ENCODE assay signal across 12 cellular contexts in genomic region chr12:96239711-96240234, GRCh38. TPM values are rescaled to one million over a fixed set of nuclear protein-coding genes. Genes with fewer than 3 reads are reported as not detected.
DNase-seq lines count a peak whose midpoint lies in the region; ATAC-seq and TF ChIP-seq lines count a peak whose summit lies in the region.
"Had no signal": no experiment of that assay in that cellular context is flagged by ENCODE, and none has a peak within 500 bp of the region (broad histone marks: within the 10 kb centered on the region; RNA-seq: fewer than 3 reads in every experiment).

No MANE protein-coding gene starts in this region.

- H3K4me2 ChIP-seq in SK-N-SH, result peak overlapping the region; percentile 58
- no peak overlapping the region for H3K4me2 ChIP-seq in MM.1S (ENCODE audit: low read depth, low read length)
- H3K4me2 ChIP-seq: BLaER1 had no signal

- H3K9me3 ChIP-seq in SK-N-SH (no peaks in the 10 kb centered on the region), MM.1S (replicated peaks; ENCODE audit: insufficient read depth, low read length) (no peaks in the 10 kb centered on the region), prostate gland (no peaks in the 10 kb centered on the region)
- H3K9me3 ChIP-seq: BLaER1 had no signal

- intact Hi-C loops in prostate gland (cut with DNase I), result loop anchor here (5.0 kb wide), 1 partner anchor 158 kb away; no protein-coding TSS in a partner anchor

- CTCF ChIA-PET in SK-N-SH (lab: Yijun Ruan, JAX), result interaction anchor here (0.7 to 4.7 kb wide), 9 partner anchors 10 to 277 kb away, joined by 3 to 33 read pairs (median 4); partner anchors contain the start of genes CDK17 and CFAP54

- H3K36me3 Mint-ChIP-seq in naive thymus-derived CD8-positive, alpha-beta T cell, result peaks cover 0 to 5% (median 0%) of the 10 kb centered on the region in 3 donors

- H3K79me2 ChIP-seq in SK-N-SH (ENCODE audit: insufficient read depth) (peaks cover 90% of the 10 kb centered on the region), MM.1S (ENCODE audit: low read length) (peaks cover 95% of the 10 kb centered on the region)

- peaks cover 28 to 85% (median 71%) of the 10 kb centered on the region in 4 donors for H3K4me1 Mint-ChIP-seq in naive thymus-derived CD8-positive, alpha-beta T cell

- H3K9ac ChIP-seq in SK-N-SH (no peak overlapping the region), MM.1S (ENCODE audit: low read length) (no peak overlapping the region)
- H3K9ac ChIP-seq: BLaER1 had no signal

- H2AFZ ChIP-seq in SK-N-SH (ENCODE audit: low read depth) (no peak overlapping the region), MM.1S (ENCODE audit: low read length) (no peak overlapping the region)

- H3K27ac ChIP-seq in SK-N-SH (ENCODE audit: low read depth in 2 of 2, low read length in 1 of 2) (peak overlapping the region; percentile 53 to 95; a peak in 3 of 4 replicates), MM.1S (ENCODE audit: low read length) (no peak overlapping the region), prostate gland (no peak overlapping the region)
- H3K27ac ChIP-seq: BLaER1 had no signal

- peak overlapping the region in 1 of 10 donors; percentile 22 for H3K4me3 Mint-ChIP-seq in naive thymus-derived CD8-positive, alpha-beta T cell
- H3K4me3 Mint-ChIP-seq: neural crest cell; T-helper 1 cell treated with Interleukin-12 subunit alpha and Interleukin-12 subunit beta and Interleukin-4 antibody, amounts not matched to agents 30 μg/mL and 1 μg/mL, for 36 hours had no signal

- H3K27me3 Mint-ChIP-seq in naive thymus-derived CD8-positive, alpha-beta T cell, result no peaks in the 10 kb centered on the region

- peaks cover 33 to 55% of the 10 kb centered on the region in 2 experiments for H3K4me1 ChIP-seq in SK-N-SH (ENCODE audit: control insufficient read depth in 1 of 2, insufficient read depth in 2 of 2, low read depth in 1 of 2, low read length in 1 of 2)
- H3K4me1 ChIP-seq in MM.1S (ENCODE audit: low read length), result no peaks in the 10 kb centered on the region
- H3K4me1 ChIP-seq in prostate gland (replicated peaks), result no peaks in the 10 kb centered on the region

- peak in 1 of 2 experiments; percentile 85; a peak in 3 of 4 replicates for TF ChIP-seq EP300 in SK-N-SH (IDR thresholded peaks at IDR 0.05; ENCODE audit: borderline replicate concordance in 1 of 2, low read depth in 1 of 2, low read length in 1 of 2)

- no peak for TF ChIP-seq POLR2A in prostate gland (IDR thresholded peaks at IDR 0.05)

- TF ChIP-seq RAD21 in SK-N-SH (IDR thresholded peaks at IDR 0.05; ENCODE audit: low read length), result no peak; the same call in none of the 2 replicates

- H3K27me3 ChIP-seq in SK-N-SH (ENCODE audit: insufficient read depth), result no peaks in the 10 kb centered on the region
- no peaks in the 10 kb centered on the region for H3K27me3 ChIP-seq in MM.1S (replicated peaks; ENCODE audit: insufficient read depth, low read length)
- H3K27me3 ChIP-seq in prostate gland (replicated peaks; ENCODE audit: insufficient read depth), result no peaks in the 10 kb centered on the region
- H3K27me3 ChIP-seq: BLaER1 had no signal

- DNase-seq in AG10803 (ENCODE audit: low read depth), result peak; percentile 82
- peak; percentile 91 for DNase-seq in SK-N-SH
- DNase-seq in fibroblast of peridontal ligament (ENCODE audit: extremely low read depth), result peak; percentile 74
- no peak for DNase-seq in naive thymus-derived CD8-positive, alpha-beta T cell
- DNase-seq in MM.1S, result no peak
- DNase-seq in prostate gland (ENCODE audit: low spot score), result no peak
- no peak for DNase-seq in NCI-H345 treated with DMSO at 0.1 percent for 48 hours (lab: John Stamatoyannopoulos, UW; ENCODE audit: unreplicated experiment)
- DNase-seq: NCI-H2227 treated with DMSO at 0.1 percent for 48 hours had no signal

- H3K27ac Mint-ChIP-seq in naive thymus-derived CD8-positive, alpha-beta T cell, result peak overlapping the region in 9 of 10 donors; percentile 27 to 97 (median 77)

- H3K36me3 ChIP-seq in SK-N-SH (replicated peaks in 1 of 2; ENCODE audit: control insufficient read depth in 1 of 2, insufficient read depth in 2 of 2, low read length in 1 of 2), result peaks cover 4 to 14% of the 10 kb centered on the region in 2 experiments
- H3K36me3 ChIP-seq in MM.1S (replicated peaks; ENCODE audit: insufficient read depth, low read length), result no peaks in the 10 kb centered on the region
- no peaks in the 10 kb centered on the region for H3K36me3 ChIP-seq in prostate gland

- TF ChIP-seq CTCF in AG10803 (conservative IDR thresholded peaks at IDR 0.05; ENCODE audit: low read length) (no peak; the same call in 1 of the 2 replicates), SK-N-SH (IDR thresholded peaks at IDR 0.05) (no peak), MM.1S (IDR thresholded peaks at IDR 0.05; ENCODE audit: low read length) (no peak), prostate gland (IDR thresholded peaks at IDR 0.05) (no peak)

- H3K9me3 Mint-ChIP-seq in naive thymus-derived CD8-positive, alpha-beta T cell, result no peaks in the 10 kb centered on the region
- H3K9me3 Mint-ChIP-seq: neural crest cell; T-helper 1 cell treated with Interleukin-12 subunit alpha and Interleukin-12 subunit beta and Interleukin-4 antibody, amounts not matched to agents 30 μg/mL and 1 μg/mL, for 36 hours had no signal

- H3K9me2 ChIP-seq in SK-N-SH, result no peaks in the 10 kb centered on the region
- H3K9me2 ChIP-seq in MM.1S (replicated peaks; ENCODE audit: insufficient read depth, low read length), result no peaks in the 10 kb centered on the region

- H4K20me1 ChIP-seq in SK-N-SH (ENCODE audit: insufficient read depth), result peaks cover 87% of the 10 kb centered on the region
- peaks cover 17% of the 10 kb centered on the region for H4K20me1 ChIP-seq in MM.1S (ENCODE audit: insufficient read depth, low read length)

- no peak for ATAC-seq in naive thymus-derived CD8-positive, alpha-beta T cell
- ATAC-seq in GM18909 (IDR thresholded peaks at IDR 0.05; ENCODE audit: poor library complexity, unreplicated experiment), result no peak

- 23% methylated on average over 8 of the region's 14 CpGs for whole genome bisulfite sequencing in SK-N-SH (ENCODE audit: low lambda C conversion rate)
- WGBS in prostate gland, result 80% methylated on average over 14 of the region's 14 CpGs

- H3K4me3 ChIP-seq in AG10803 (ENCODE audit: low read length) (peak overlapping the region; percentile 21), SK-N-SH (ENCODE audit: low read depth in 2 of 2, low read length in 1 of 2) (peak overlapping the region in 1 of 2 experiments; percentile 10; a peak in 1 of 4 replicates), MM.1S (ENCODE audit: low read length) (no peak overlapping the region), prostate gland (no peak overlapping the region)
- H3K4me3 ChIP-seq: BLaER1 had no signal

- peaks cover 22% of the 10 kb centered on the region for H3F3A ChIP-seq in SK-N-SH (replicated peaks; ENCODE audit: insufficient read depth)
- H3F3A ChIP-seq in MM.1S (ENCODE audit: insufficient read depth, low read length), result no peaks in the 10 kb centered on the region

- POLR2A ChIA-PET in SK-N-SH (lab: Yijun Ruan, JAX), result interaction anchor here (0.6 to 1.7 kb wide), 4 partner anchors 76 to 250 kb away, joined by 3 to 18 read pairs (median 3); partner anchors contain the start of gene CDK17
- POLR2A ChIA-PET in naive thymus-derived CD8-positive, alpha-beta T cell (lab: Charles Lee), result interaction anchor here (0.6 to 1.0 kb wide), 2 partner anchors 11 to 480 kb away, joined by 3 read pairs; no protein-coding TSS in a partner anchor

TF ChIP-seq in SK-N-SH, 30 proteins besides CTCF, POLR2A, EP300 and RAD21 (continues in another document):
- TF ChIP-seq, protein P1, sequence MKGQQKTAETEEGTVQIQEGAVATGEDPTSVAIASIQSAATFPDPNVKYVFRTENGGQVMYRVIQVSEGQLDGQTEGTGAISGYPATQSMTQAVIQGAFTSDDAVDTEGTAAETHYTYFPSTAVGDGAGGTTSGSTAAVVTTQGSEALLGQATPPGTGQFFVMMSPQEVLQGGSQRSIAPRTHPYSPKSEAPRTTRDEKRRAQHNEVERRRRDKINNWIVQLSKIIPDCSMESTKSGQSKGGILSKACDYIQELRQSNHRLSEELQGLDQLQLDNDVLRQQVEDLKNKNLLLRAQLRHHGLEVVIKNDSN (IDR thresholded peaks at IDR 0.05; ENCODE audit: borderline replicate concordance, low read depth), result no peak
- TF ChIP-seq, protein P2, sequence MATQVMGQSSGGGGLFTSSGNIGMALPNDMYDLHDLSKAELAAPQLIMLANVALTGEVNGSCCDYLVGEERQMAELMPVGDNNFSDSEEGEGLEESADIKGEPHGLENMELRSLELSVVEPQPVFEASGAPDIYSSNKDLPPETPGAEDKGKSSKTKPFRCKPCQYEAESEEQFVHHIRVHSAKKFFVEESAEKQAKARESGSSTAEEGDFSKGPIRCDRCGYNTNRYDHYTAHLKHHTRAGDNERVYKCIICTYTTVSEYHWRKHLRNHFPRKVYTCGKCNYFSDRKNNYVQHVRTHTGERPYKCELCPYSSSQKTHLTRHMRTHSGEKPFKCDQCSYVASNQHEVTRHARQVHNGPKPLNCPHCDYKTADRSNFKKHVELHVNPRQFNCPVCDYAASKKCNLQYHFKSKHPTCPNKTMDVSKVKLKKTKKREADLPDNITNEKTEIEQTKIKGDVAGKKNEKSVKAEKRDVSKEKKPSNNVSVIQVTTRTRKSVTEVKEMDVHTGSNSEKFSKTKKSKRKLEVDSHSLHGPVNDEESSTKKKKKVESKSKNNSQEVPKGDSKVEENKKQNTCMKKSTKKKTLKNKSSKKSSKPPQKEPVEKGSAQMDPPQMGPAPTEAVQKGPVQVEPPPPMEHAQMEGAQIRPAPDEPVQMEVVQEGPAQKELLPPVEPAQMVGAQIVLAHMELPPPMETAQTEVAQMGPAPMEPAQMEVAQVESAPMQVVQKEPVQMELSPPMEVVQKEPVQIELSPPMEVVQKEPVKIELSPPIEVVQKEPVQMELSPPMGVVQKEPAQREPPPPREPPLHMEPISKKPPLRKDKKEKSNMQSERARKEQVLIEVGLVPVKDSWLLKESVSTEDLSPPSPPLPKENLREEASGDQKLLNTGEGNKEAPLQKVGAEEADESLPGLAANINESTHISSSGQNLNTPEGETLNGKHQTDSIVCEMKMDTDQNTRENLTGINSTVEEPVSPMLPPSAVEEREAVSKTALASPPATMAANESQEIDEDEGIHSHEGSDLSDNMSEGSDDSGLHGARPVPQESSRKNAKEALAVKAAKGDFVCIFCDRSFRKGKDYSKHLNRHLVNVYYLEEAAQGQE (IDR thresholded peaks at IDR 0.05; ENCODE audit: low read depth, low read length), result no peak
- no peak for TF ChIP-seq RXRA (IDR thresholded peaks at IDR 0.05; ENCODE audit: borderline replicate concordance, low read depth)
- TF ChIP-seq MXI1 (IDR thresholded peaks at IDR 0.05; ENCODE audit: low read depth, low read length), result peak; percentile 91
- no peak for TF ChIP-seq SMC3 (IDR thresholded peaks at IDR 0.05; ENCODE audit: low read depth, low read length)

RNA-seq across cellular contexts. Expression of gene ELK3, which starts 45.6 kb away (rescaled TPM):
- 33.1 and 33.8 TPM in 2 replicates for polyA plus RNA-seq in SK-N-SH (2012; rRNA removed)
- 41.2 and 43.2 TPM in 2 replicates for polyA plus RNA-seq in SK-N-SH (2012; cell fraction: cytosol; rRNA removed)
- polyA plus RNA-seq in SK-N-SH (2012; cell fraction: nucleus; rRNA removed), result 11.3 and 16.9 TPM in 2 replicates
- 10 to 100 TPM; 44.0 to 46.1 TPM for total RNA-seq in naive thymus-derived CD8-positive, alpha-beta T cell
- 10 to 100 TPM in 1 of 3 donors, 1 to 10 TPM in 2; 7.5 to 18.9 (median 8.9) TPM for polyA plus RNA-seq in naive thymus-derived CD8-positive, alpha-beta T cell
- 10 to 100 TPM in 1 of 2 donors, 1 to 10 TPM in 1; 7.0 to 20.6 TPM for total RNA-seq in prostate gland

Comparison
In these comparisons a context has a peak if more than half of its experiments do, and no peak if none do; other contexts are left out.
1. DNase-seq: peak in AG10803 (single experiment), SK-N-SH (single experiment) and fibroblast of peridontal ligament (single experiment); none in naive thymus-derived CD8-positive, alpha-beta T cell (0 of 10), MM.1S (single experiment), prostate gland (single experiment) and NCI-H345 treated with DMSO at 0.1 percent for 48 hours (single experiment).
2. H3K27ac ChIP-seq: peak in SK-N-SH (2 of 2); none in MM.1S (single experiment) and prostate gland (0 of 2).